20 cellular contexts compared by ENCODE assay signal in the genomic region with DNA sequence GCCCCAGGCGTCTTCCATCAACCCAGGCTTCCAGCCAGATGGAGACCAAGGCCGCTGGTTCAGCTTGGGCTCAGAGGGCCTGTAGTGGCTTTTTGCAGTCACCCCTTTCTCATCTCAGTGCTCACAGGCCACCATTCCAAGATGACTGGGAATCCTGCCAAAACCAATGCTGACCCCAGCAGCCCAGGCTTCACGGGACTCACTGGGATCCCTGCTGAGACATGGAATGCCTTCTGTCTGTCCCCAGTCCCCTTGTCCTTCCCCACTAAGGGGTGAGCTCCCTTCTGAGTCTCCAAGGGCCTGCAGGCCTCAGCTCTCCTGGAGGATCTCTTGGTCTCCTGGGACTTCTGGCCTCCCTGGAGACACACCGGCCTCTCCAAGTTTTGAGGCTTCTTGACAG.
"Had no signal": no experiment of that assay in that cellular context is flagged by ENCODE, and none has a peak within 500 bp of the region (broad histone marks: within the 10 kb centered on the region; RNA-seq: fewer than 3 reads in every experiment).

No MANE protein-coding gene starts in this region.

- H3K4me3 ChIP-seq: adrenal gland, coronary artery, esophagus squamous epithelium, left lung, mucosa of descending colon, skin epidermis, transverse colon had no signal

- ATAC-seq: left lung; mucosa of descending colon; naive thymus-derived CD4-positive, alpha-beta T cell; WTC11 had no signal

- FAIRE-seq: endothelial cell of umbilical vein had no signal

- H3K27me3 ChIP-seq: adrenal gland, esophagus squamous epithelium, left lung, transverse colon had no signal

- H3K9me3 ChIP-seq: adrenal gland, esophagus squamous epithelium, left lung, mucosa of descending colon, transverse colon had no signal

- DNase-seq: activated CD4-positive, alpha-beta memory T cell treated with anti-CD3 and anti-CD28 coated beads, Interleukin-2, amount 10 ng/mL, durations not matched to agents 7 days and 5 days; activated CD4-positive, alpha-beta T cell treated with anti-CD3 and anti-CD28 coated beads for 4 hours; activated effector memory CD4-positive, alpha-beta T cell treated with Interleukin-2 at 50 U/mL for 16 hours; activated T-cell treated with anti-CD3 and anti-CD28 coated beads, Interleukin-2, amount 50 U/mL, for 24 hours; adrenal gland; effector CD4-positive, alpha-beta T cell; esophagus squamous epithelium; hippocampal formation; naive thymus-derived CD4-positive, alpha-beta T cell; retina; stimulated activated CD4-positive, alpha-beta T cell treated with anti-CD3 and anti-CD28 coated beads, Interleukin-15, amount 100 ng/mL, for 24 hours; stimulated activated CD4-positive, alpha-beta T cell treated with anti-CD3 and anti-CD28 coated beads, Interleukin-4, amount 100 ng/mL, for 1 hour; stimulated activated naive CD4-positive, alpha-beta T cell treated with Interleukin-2 at 50 U/mL for 16 hours; transverse colon had no signal

- H3K27ac ChIP-seq: adrenal gland, coronary artery, esophagus squamous epithelium, left lung, skin epidermis, transverse colon had no signal

- H3K4me1 ChIP-seq: adrenal gland, esophagus squamous epithelium, left lung, transverse colon had no signal

- H3K36me3 ChIP-seq: adrenal gland, esophagus squamous epithelium, left lung, transverse colon had no signal
